34 cellular contexts compared by ENCODE assay signal in the genomic region with DNA sequence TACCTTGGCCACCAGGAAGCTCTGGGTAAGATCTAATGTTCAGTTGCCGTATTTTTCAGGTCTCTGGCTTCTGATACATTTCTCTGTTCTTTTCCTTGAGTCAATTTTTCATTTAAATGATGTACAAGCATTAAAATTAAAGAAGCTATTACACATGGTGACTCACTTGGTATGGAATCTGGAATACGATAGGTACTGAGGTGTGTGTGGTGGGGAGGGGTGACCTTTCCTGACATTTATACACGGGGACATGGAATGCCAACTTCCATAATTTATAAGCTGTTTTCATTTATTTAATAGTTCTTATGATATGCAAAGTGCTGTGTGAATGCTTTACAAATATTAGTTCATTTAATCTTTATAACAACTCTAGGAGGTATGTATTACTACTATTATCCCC. TPM values are rescaled to one million over a fixed set of nuclear protein-coding genes. Genes with fewer than 3 reads are reported as not detected.
"Had no signal": no experiment of that assay in that cellular context is flagged by ENCODE, and none has a peak within 500 bp of the region (broad histone marks: within the 10 kb centered on the region; RNA-seq: fewer than 3 reads in every experiment).

No MANE protein-coding gene starts in this region.

- FAIRE-seq: astrocyte, endometrium, endothelial cell of umbilical vein had no signal

- H3K9me3 ChIP-seq: colonic mucosa, gastrocnemius medialis, heart left ventricle had no signal

- ATAC-seq: activated CD4-positive, CD25-positive, alpha-beta regulatory T cell treated with anti-CD3 and anti-CD28 coated beads, Interleukin-2, amount 50 U/mL, for 24 hours; activated CD8-positive, alpha-beta T cell treated with anti-CD3 and anti-CD28 coated beads for 36 hours; activated T-cell treated with anti-CD3 and anti-CD28 coated beads, Interleukin-2, amount 50 U/mL, for 4 hours; activated T-helper 17 cell treated with anti-CD3 and anti-CD28 coated beads, Interleukin-2, amount 50 U/mL, for 72 hours; esophagus mucosa; gastrocnemius medialis; heart left ventricle had no signal

- H3K27ac ChIP-seq: brain microvascular endothelial cell, cardiac muscle cell, colonic mucosa, gastrocnemius medialis, heart left ventricle, WERI-Rb-1 had no signal

- DNase-seq: activated B cell treated with CpG ODN at 0.5 μM for 24 hours; activated CD4-positive, alpha-beta T cell treated with anti-CD3 and anti-CD28 coated beads for 48 hours; activated CD4-positive, alpha-beta T cell treated with anti-CD3 and anti-CD28 coated beads, Interleukin-2, amount 50 U/mL, for 1 hour; activated CD4-positive, alpha-beta T cell treated with anti-CD3 and anti-CD28 coated beads, Interleukin-2, amount 50 U/mL, for 48 hours; activated CD8-positive, alpha-beta memory T cell treated with anti-CD3 and anti-CD28 coated beads for 24 hours; activated CD8-positive, alpha-beta T cell treated with anti-CD3 and anti-CD28 coated beads for 36 hours; activated effector memory CD4-positive, alpha-beta T cell treated with Interleukin-2 at 50 U/mL for 16 hours; activated gamma-delta T cell treated with Interleukin-2 at 50 U/mL for 16 hours; activated naive CD4-positive, alpha-beta T cell treated with anti-CD3 and anti-CD28 coated beads, Interleukin-2, amount 50 U/mL, for 16 hours; activated naive CD4-positive, alpha-beta T cell treated with Interleukin-2 at 50 U/mL for 16 hours; activated T-cell treated with anti-CD3 and anti-CD28 coated beads, Interleukin-2, amount 50 U/mL, for 4 hours; amniotic stem cell; anterior cingulate cortex; brain microvascular endothelial cell; central memory CD4-positive, alpha-beta T cell; cerebellar nuclear complex; colonic mucosa; effector CD8-positive, alpha-beta T cell; foreskin fibroblast; gastrocnemius medialis; glutamatergic neuron; heart left ventricle; hypothalamus; T1000; WERI-Rb-1 had no signal

- H3K36me3 ChIP-seq: brain microvascular endothelial cell, cardiac muscle cell, colonic mucosa, gastrocnemius medialis, heart left ventricle, WERI-Rb-1 had no signal

- H3K4me3 ChIP-seq: cardiac muscle cell, colonic mucosa, gastrocnemius medialis, heart left ventricle had no signal

- H3K4me1 ChIP-seq: colonic mucosa, gastrocnemius medialis, heart left ventricle had no signal

- H3K27me3 ChIP-seq: colonic mucosa had no signal

RNA-seq across cellular contexts. Expression of a gene that starts 47.8 kb away (rescaled TPM):
- total RNA-seq: activated B cell treated with CpG ODN at 0.5 μM for 24 hours; activated CD8-positive, alpha-beta T cell treated with anti-CD3 and anti-CD28 coated beads for 36 hours; activated T-cell treated with anti-CD3 and anti-CD28 coated beads, Interleukin-2, amount 50 U/mL, for 4 hours; activated T-helper 17 cell treated with anti-CD3 and anti-CD28 coated beads, Interleukin-2, amount 50 U/mL, for 72 hours; astrocyte; colonic mucosa; dermis microvascular lymphatic vessel endothelial cell; endothelial cell of umbilical vein; epithelial cell of proximal tubule; esophagus mucosa had no signal
- polyA plus RNA-seq: cardiac muscle cell, endothelial cell of umbilical vein had no signal
